In genomic region chr11:85301895-85302678, GRCh38 we compare ENCODE assay signal across 31 cellular contexts.
"Had no signal": no experiment of that assay in that cellular context is flagged by ENCODE, and none has a peak within 500 bp of the region (broad histone marks: within the 10 kb centered on the region; RNA-seq: fewer than 3 reads in every experiment).

No MANE protein-coding gene starts in this region.

- H3K9me3 ChIP-seq: heart right ventricle, left lung, lower lobe of right lung, neutrophil, right atrium auricular region, right lobe of liver, suprapubic skin, thoracic aorta, tibial artery, upper lobe of right lung had no signal

- ATAC-seq: heart right ventricle; left colon; left lung; lower lobe of right lung; natural killer cell; right lobe of liver; stimulated activated naive B cell treated with anti-CD40 and anti-IgM and Interleukin-4, amounts not matched to agents 10 μg/mL and 1 μg/mL and 100 μg/mL, for 72 hours; stimulated activated naive CD8-positive, alpha-beta T cell treated with anti-CD3 and anti-CD28 coated beads, Interleukin-15, Interleukin-2, amounts not matched to agents 100 U/mL and 50 U/mL, for 24 hours; upper lobe of right lung had no signal

- DNase-seq: heart right ventricle; immature natural killer cell; kidney; left colon; left lung; lower lobe of right lung; mammary epithelial cell; mesenchymal stem cell; naive B cell; natural killer cell; nephron progenitor cell; occipital lobe; right lobe of liver; stimulated activated CD4-positive, alpha-beta T cell treated with anti-CD3 and anti-CD28 coated beads, Interleukin-1b, Interleukin-23, amount 100 ng/mL, for 48 hours; stimulated activated CD4-positive, alpha-beta T cell treated with anti-CD3 and anti-CD28 coated beads, Interleukin-2, amount 100 ng/mL, for 48 hours; stimulated activated CD4-positive, alpha-beta T cell treated with anti-CD3 and anti-CD28 coated beads, Interleukin-4, amount 100 ng/mL, for 4 hours; stimulated activated CD8-positive, alpha-beta memory T cell treated with anti-CD3 and anti-CD28 coated beads, Interleukin-4, amount 100 ng/mL, for 48 hours; stimulated activated naive B cell treated with anti-CD40 and anti-IgM and Interleukin-4, amounts not matched to agents 10 μg/mL and 1 μg/mL and 100 μg/mL, for 72 hours; stimulated activated naive CD8-positive, alpha-beta T cell treated with anti-CD3 and anti-CD28 coated beads, Interleukin-15, Interleukin-2, amounts not matched to agents 100 U/mL and 50 U/mL, for 24 hours; tibial artery; trophoblast cell; upper lobe of right lung had no signal

- H3K4me1 Mint-ChIP-seq: immature natural killer cell, naive B cell, natural killer cell, neural progenitor cell had no signal

- H3K4me3 ChIP-seq: heart right ventricle, hepatocyte, left lung, lower lobe of right lung, neural progenitor cell, right atrium auricular region, right lobe of liver, smooth muscle cell, suprapubic skin, thoracic aorta, tibial artery, upper lobe of right lung had no signal

- H3K27ac Mint-ChIP-seq: immature natural killer cell; mesothelial cell of epicardium; natural killer cell; nephron progenitor cell; neural progenitor cell; progenitor cell of endocrine pancreas; stimulated activated naive B cell treated with anti-CD40 and anti-IgM and Interleukin-4, amounts not matched to agents 10 μg/mL and 1 μg/mL and 100 μg/mL, for 72 hours had no signal

- H3K27ac ChIP-seq: heart right ventricle, hepatocyte, left lung, lower lobe of right lung, neural progenitor cell, neutrophil, right atrium auricular region, right lobe of liver, suprapubic skin, thoracic aorta, tibial artery, upper lobe of right lung had no signal

- H3K27me3 Mint-ChIP-seq: progenitor cell of endocrine pancreas; stimulated activated naive B cell treated with anti-CD40 and anti-IgM and Interleukin-4, amounts not matched to agents 10 μg/mL and 1 μg/mL and 100 μg/mL, for 72 hours had no signal

- H3K36me3 ChIP-seq: heart right ventricle, left lung, lower lobe of right lung, neural progenitor cell, neutrophil, right atrium auricular region, right lobe of liver, suprapubic skin, thoracic aorta, tibial artery, upper lobe of right lung had no signal

- H3K4me3 Mint-ChIP-seq: immature natural killer cell; mesothelial cell of epicardium; naive B cell; natural killer cell; nephron progenitor cell; neural progenitor cell; stimulated activated naive B cell treated with anti-CD40 and anti-IgM and Interleukin-4, amounts not matched to agents 10 μg/mL and 1 μg/mL and 100 μg/mL, for 72 hours had no signal

- H3K4me1 ChIP-seq: left lung, lower lobe of right lung, neural progenitor cell, right atrium auricular region, right lobe of liver, suprapubic skin, tibial artery, upper lobe of right lung had no signal

- H3K9me3 Mint-ChIP-seq: nephron progenitor cell, neural progenitor cell had no signal

- H3K27me3 ChIP-seq: heart right ventricle, hepatocyte, left lung, neural progenitor cell, neutrophil, right atrium auricular region, right lobe of liver, suprapubic skin, tibial artery, upper lobe of right lung had no signal

- H3K36me3 Mint-ChIP-seq: immature natural killer cell; mesothelial cell of epicardium; neural progenitor cell; stimulated activated naive B cell treated with anti-CD40 and anti-IgM and Interleukin-4, amounts not matched to agents 10 μg/mL and 1 μg/mL and 100 μg/mL, for 72 hours had no signal
